Comparison of ENCODE assay signal across 8 cellular contexts in the genomic region with DNA sequence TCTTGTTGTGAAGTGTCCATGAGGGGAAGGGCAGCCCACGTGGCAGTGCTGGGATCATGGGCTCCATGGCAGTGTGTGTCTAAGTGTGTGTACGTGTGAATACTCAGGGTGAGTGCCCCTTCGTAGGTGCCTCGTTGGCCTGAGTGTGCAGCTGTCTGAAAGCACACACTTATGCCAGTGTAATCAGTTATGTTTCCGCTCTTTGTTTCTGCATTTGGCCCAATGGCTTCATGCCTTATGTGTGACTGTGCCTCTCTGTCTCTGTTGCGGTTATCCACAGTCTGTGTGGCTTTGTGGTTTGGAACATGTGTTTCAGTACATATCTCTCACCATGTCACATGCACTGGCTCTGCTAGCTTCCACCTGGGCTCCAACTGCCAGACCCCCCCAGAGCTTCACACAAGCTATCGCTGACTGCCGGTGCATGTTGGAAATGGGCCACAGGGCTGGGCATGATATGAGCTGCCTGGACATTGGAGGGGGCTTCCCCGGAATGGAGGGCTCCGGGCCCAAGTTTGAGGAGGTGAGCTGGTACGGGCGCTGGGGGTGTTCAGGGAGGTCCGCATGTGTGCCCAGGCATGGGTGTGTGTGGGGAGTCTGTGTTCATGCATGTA.
DNase-seq lines count a peak whose midpoint lies in the region; ATAC-seq and TF ChIP-seq lines count a peak whose summit lies in the region.

No MANE protein-coding gene starts in this region.

- no peaks in the 10 kb centered on the region for H3K27me3 ChIP-seq in breast epithelium

- no peak overlapping the region for H3K27ac ChIP-seq in breast epithelium

- H3K36me3 ChIP-seq in breast epithelium, result no peaks in the 10 kb centered on the region

- H3K4me1 Mint-ChIP-seq in activated CD8-positive, alpha-beta memory T cell treated with anti-CD3 and anti-CD28 coated beads, Interleukin-2, amount 10 ng/mL, durations not matched to agents 7 days and 5 days, result peaks cover 17% of the 10 kb centered on the region
- H3K4me1 Mint-ChIP-seq in activated CD8-positive, alpha-beta T cell treated with anti-CD3 and anti-CD28 coated beads, Interleukin-2, amount 10 ng/mL, durations not matched to agents 7 days and 5 days (ENCODE audit: low read depth), result peaks cover 23% of the 10 kb centered on the region
- peaks cover 24% of the 10 kb centered on the region for H3K4me1 Mint-ChIP-seq in stimulated activated memory B cell treated with anti-CD40 and anti-IgM and Interleukin-4, amounts not matched to agents 10 μg/mL and 1 μg/mL and 100 μg/mL, for 72 hours

- no peaks in the 10 kb centered on the region for H3K36me3 Mint-ChIP-seq in activated CD8-positive, alpha-beta memory T cell treated with anti-CD3 and anti-CD28 coated beads, Interleukin-2, amount 10 ng/mL, durations not matched to agents 7 days and 5 days
- H3K36me3 Mint-ChIP-seq in activated CD8-positive, alpha-beta T cell treated with anti-CD3 and anti-CD28 coated beads, Interleukin-2, amount 10 ng/mL, durations not matched to agents 7 days and 5 days (ENCODE audit: low read depth), result no peaks in the 10 kb centered on the region
- H3K36me3 Mint-ChIP-seq in stimulated activated memory B cell treated with anti-CD40 and anti-IgM and Interleukin-4, amounts not matched to agents 10 μg/mL and 1 μg/mL and 100 μg/mL, for 72 hours, result no peaks in the 10 kb centered on the region

- H3K27me3 Mint-ChIP-seq in activated CD8-positive, alpha-beta memory T cell treated with anti-CD3 and anti-CD28 coated beads, Interleukin-2, amount 10 ng/mL, durations not matched to agents 7 days and 5 days, result peaks cover 12% of the 10 kb centered on the region
- peaks cover 13% of the 10 kb centered on the region for H3K27me3 Mint-ChIP-seq in activated CD8-positive, alpha-beta T cell treated with anti-CD3 and anti-CD28 coated beads, Interleukin-2, amount 10 ng/mL, durations not matched to agents 7 days and 5 days (ENCODE audit: low read depth)
- peaks cover 90% of the 10 kb centered on the region for H3K27me3 Mint-ChIP-seq in stimulated activated memory B cell treated with anti-CD40 and anti-IgM and Interleukin-4, amounts not matched to agents 10 μg/mL and 1 μg/mL and 100 μg/mL, for 72 hours

- DNase-seq in activated CD8-positive, alpha-beta memory T cell treated with anti-CD3 and anti-CD28 coated beads, Interleukin-2, amount 10 ng/mL, durations not matched to agents 7 days and 5 days, result peak; percentile 73
- DNase-seq in activated CD8-positive, alpha-beta memory T cell treated with anti-CD3 and anti-CD28 coated beads, Interleukin-2, amount 50 U/mL, for 4 hours, result no peak
- peak; percentile 61 for DNase-seq in activated CD8-positive, alpha-beta T cell treated with anti-CD3 and anti-CD28 coated beads, Interleukin-2, amount 10 ng/mL, durations not matched to agents 7 days and 5 days
- DNase-seq in CD1c-positive myeloid dendritic cell (ENCODE audit: extremely low spot score) (no peak), activated gamma-delta T cell (lab: John Stamatoyannopoulos, UW) (no peak), breast epithelium (ENCODE audit: low spot score in 2 of 2) (no peak)

- H3K4me3 Mint-ChIP-seq in activated CD8-positive, alpha-beta memory T cell treated with anti-CD3 and anti-CD28 coated beads, Interleukin-2, amount 10 ng/mL, durations not matched to agents 7 days and 5 days, result no peak overlapping the region
- no peak overlapping the region for H3K4me3 Mint-ChIP-seq in activated CD8-positive, alpha-beta T cell treated with anti-CD3 and anti-CD28 coated beads, Interleukin-2, amount 10 ng/mL, durations not matched to agents 7 days and 5 days
- no peak overlapping the region for H3K4me3 Mint-ChIP-seq in stimulated activated memory B cell treated with anti-CD40 and anti-IgM and Interleukin-4, amounts not matched to agents 10 μg/mL and 1 μg/mL and 100 μg/mL, for 72 hours

- no peak for TF ChIP-seq POLR2A in breast epithelium (IDR thresholded peaks at IDR 0.05)

- CTCF ChIA-PET in activated CD8-positive, alpha-beta memory T cell treated with anti-CD3 and anti-CD28 coated beads, Interleukin-2, amount 10 ng/mL, durations not matched to agents 7 days and 5 days (lab: Charles Lee), result no interaction called here
- CTCF ChIA-PET in activated CD8-positive, alpha-beta T cell treated with anti-CD3 and anti-CD28 coated beads, Interleukin-2, amount 10 ng/mL, durations not matched to agents 7 days and 5 days (lab: Charles Lee), result interaction anchor here (0.8 kb wide), 1 partner anchor 44 kb away, joined by 4 read pairs; no protein-coding TSS in a partner anchor

- TF ChIP-seq CTCF in breast epithelium (IDR thresholded peaks at IDR 0.05), result no peak

- no peaks in the 10 kb centered on the region for H3K9me3 ChIP-seq in breast epithelium

- peak; percentile 72 for ATAC-seq in activated CD8-positive, alpha-beta memory T cell treated with anti-CD3 and anti-CD28 coated beads, Interleukin-2, amount 10 ng/mL, durations not matched to agents 7 days and 5 days
- ATAC-seq in HG03045 (IDR thresholded peaks at IDR 0.05; ENCODE audit: unreplicated experiment), result peak; percentile 42
- ATAC-seq in activated CD8-positive, alpha-beta T cell treated with anti-CD3 and anti-CD28 coated beads, Interleukin-2, amount 10 ng/mL, durations not matched to agents 7 days and 5 days, result peak; percentile 74
- peak; percentile 28 for ATAC-seq in stimulated activated memory B cell treated with anti-CD40 and anti-IgM and Interleukin-4, amounts not matched to agents 10 μg/mL and 1 μg/mL and 100 μg/mL, for 72 hours

- H3K9me3 Mint-ChIP-seq in activated CD8-positive, alpha-beta memory T cell treated with anti-CD3 and anti-CD28 coated beads, Interleukin-2, amount 10 ng/mL, durations not matched to agents 7 days and 5 days (ENCODE audit: low read depth), result no peaks in the 10 kb centered on the region
- H3K9me3 Mint-ChIP-seq in activated CD8-positive, alpha-beta T cell treated with anti-CD3 and anti-CD28 coated beads, Interleukin-2, amount 10 ng/mL, durations not matched to agents 7 days and 5 days (ENCODE audit: insufficient read depth), result no peaks in the 10 kb centered on the region
- H3K9me3 Mint-ChIP-seq in stimulated activated memory B cell treated with anti-CD40 and anti-IgM and Interleukin-4, amounts not matched to agents 10 μg/mL and 1 μg/mL and 100 μg/mL, for 72 hours, result no peaks in the 10 kb centered on the region

- POLR2A ChIA-PET in activated CD8-positive, alpha-beta T cell treated with anti-CD3 and anti-CD28 coated beads, Interleukin-2, amount 10 ng/mL, durations not matched to agents 7 days and 5 days (lab: Charles Lee), result no interaction called here

- H3K4me3 ChIP-seq in breast epithelium, result no peak overlapping the region

- H3K27ac Mint-ChIP-seq in activated CD8-positive, alpha-beta memory T cell treated with anti-CD3 and anti-CD28 coated beads, Interleukin-2, amount 10 ng/mL, durations not matched to agents 7 days and 5 days, result no peak overlapping the region
- H3K27ac Mint-ChIP-seq in activated CD8-positive, alpha-beta T cell treated with anti-CD3 and anti-CD28 coated beads, Interleukin-2, amount 10 ng/mL, durations not matched to agents 7 days and 5 days, result no peak overlapping the region
- H3K27ac Mint-ChIP-seq in stimulated activated memory B cell treated with anti-CD40 and anti-IgM and Interleukin-4, amounts not matched to agents 10 μg/mL and 1 μg/mL and 100 μg/mL, for 72 hours, result no peak overlapping the region

- intact Hi-C loops in breast epithelium (cut with DNase I; ENCODE audit: low total_unique reads), result no loop called here

- no peaks in the 10 kb centered on the region for H3K4me1 ChIP-seq in breast epithelium

Comparison
In these comparisons a context has a peak if more than half of its experiments do, and no peak if none do; other contexts are left out.
1. DNase-seq: peak in activated CD8-positive, alpha-beta memory T cell treated with anti-CD3 and anti-CD28 coated beads, Interleukin-2, amount 10 ng/mL, durations not matched to agents 7 days and 5 days (single experiment) and activated CD8-positive, alpha-beta T cell treated with anti-CD3 and anti-CD28 coated beads, Interleukin-2, amount 10 ng/mL, durations not matched to agents 7 days and 5 days (single experiment); none in activated CD8-positive, alpha-beta memory T cell treated with anti-CD3 and anti-CD28 coated beads, Interleukin-2, amount 50 U/mL, for 4 hours (single experiment), CD1c-positive myeloid dendritic cell (single experiment), activated gamma-delta T cell (single experiment) and breast epithelium (0 of 2).
2. Peak in every context shown above with its lines, with median percentiles within 50 percentile points of each other: ATAC-seq.